ENCODE assay signal across 14 cellular contexts in genomic region chr3:197494366-197495058, GRCh38.
DNase-seq lines count a peak whose midpoint lies in the region; TF ChIP-seq lines count a peak whose summit lies in the region.
"Had no signal": no experiment of that assay in that cellular context is flagged by ENCODE, and none has a peak within 500 bp of the region (broad histone marks: within the 10 kb centered on the region; RNA-seq: fewer than 3 reads in every experiment).

No MANE protein-coding gene starts in this region.

- no peaks in the 10 kb centered on the region for H3K36me3 ChIP-seq in BLaER1 treated with 17β-estradiol and CSF1 and Interleukin-3, amounts not matched to agents 10 nM and 100 nM
- no peaks in the 10 kb centered on the region for H3K36me3 ChIP-seq in tibial nerve

- no peak for TF ChIP-seq POLR2A in tibial nerve (IDR thresholded peaks at IDR 0.05)

- H3K27me3 ChIP-seq in BLaER1 treated with 17β-estradiol and CSF1 and Interleukin-3, amounts not matched to agents 10 nM and 100 nM: peaks cover 0 to 23% (median 15%) of the 10 kb centered on the region in 11 experiments; a peak in 12 of 22 replicates
- H3K27me3 ChIP-seq in tibial nerve: no peaks in the 10 kb centered on the region

- H3K27ac Mint-ChIP-seq in chondrocyte (ENCODE audit: unreplicated experiment) (peak overlapping the region; percentile 91), nephron (peak overlapping the region; percentile 31 to 70 (median 32))
- H3K27ac Mint-ChIP-seq: activated CD4-positive, alpha-beta T cell treated with anti-CD3 and anti-CD28 coated beads for 36 hours; activated naive CD4-positive, alpha-beta T cell treated with anti-CD3 and anti-CD28 coated beads, Interleukin-2, amount 10 ng/mL, durations not matched to agents 7 days and 5 days; IgD-negative memory B cell had no signal

- H3K4me1 ChIP-seq in BLaER1 treated with 17β-estradiol and CSF1 and Interleukin-3, amounts not matched to agents 10 nM and 100 nM: peaks cover 35 to 46% (median 43%) of the 10 kb centered on the region in 10 experiments
- H3K4me1 ChIP-seq in tibial nerve: peaks cover 0 to 13% (median 2%) of the 10 kb centered on the region in 4 donors

- H3K27me3 Mint-ChIP-seq in chondrocyte (ENCODE audit: low read depth) (no peaks in the 10 kb centered on the region), nephron (ENCODE audit: low read depth) (peaks cover 3% of the 10 kb centered on the region)
- H3K27me3 Mint-ChIP-seq: activated CD4-positive, alpha-beta T cell treated with anti-CD3 and anti-CD28 coated beads for 36 hours had no signal

- peaks cover 6% of the 10 kb centered on the region for H3K36me3 Mint-ChIP-seq in chondrocyte (ENCODE audit: low read depth)
- H3K36me3 Mint-ChIP-seq in nephron (ENCODE audit: low read depth): no peaks in the 10 kb centered on the region
- H3K36me3 Mint-ChIP-seq: activated naive CD4-positive, alpha-beta T cell treated with anti-CD3 and anti-CD28 coated beads, Interleukin-2, amount 10 ng/mL, durations not matched to agents 7 days and 5 days; IgD-negative memory B cell had no signal

- peak overlapping the region in 4 of 11 experiments; percentile 57 to 67 (median 62); a peak in 6 of 22 replicates for H3K27ac ChIP-seq in BLaER1 treated with 17β-estradiol and CSF1 and Interleukin-3, amounts not matched to agents 10 nM and 100 nM
- no peak overlapping the region for H3K27ac ChIP-seq in tibial nerve

- TF ChIP-seq EP300 in tibial nerve (IDR thresholded peaks at IDR 0.05): no peak

- peaks cover 0 to 19% (median 0%) of the 10 kb centered on the region in 11 experiments; a peak in 2 of 22 replicates for H4K20me1 ChIP-seq in BLaER1 treated with 17β-estradiol and CSF1 and Interleukin-3, amounts not matched to agents 10 nM and 100 nM

- DNase-seq in LoVo (ENCODE audit: low spot score) (peak; percentile 57), chondrocyte (ENCODE audit: low spot score) (no peak), NCI-H446 treated with DMSO at 0.1 percent for 48 hours (lab: John Stamatoyannopoulos, UW) (no peak), middle frontal gyrus (ENCODE audit: extremely low spot score, low spot score) (no peak), tibial nerve (ENCODE audit: low spot score in 2 of 2) (no peak)
- DNase-seq in activated T-cell treated with anti-CD3 and anti-CD28 coated beads, Interleukin-2, amount 50 U/mL, for 48 hours: no peak
- DNase-seq: activated CD4-positive, alpha-beta T cell treated with anti-CD3 and anti-CD28 coated beads for 36 hours; activated naive CD4-positive, alpha-beta T cell treated with anti-CD3 and anti-CD28 coated beads, Interleukin-2, amount 10 ng/mL, durations not matched to agents 7 days and 5 days; effector CD8-positive, alpha-beta T cell; SK-N-SH; stimulated activated naive CD4-positive, alpha-beta T cell treated with Interleukin-2 at 50 U/mL for 16 hours had no signal

- peak overlapping the region in 1 of 10 experiments; percentile 50; a peak in 1 of 20 replicates for H3K4me3 ChIP-seq in BLaER1 treated with 17β-estradiol and CSF1 and Interleukin-3, amounts not matched to agents 10 nM and 100 nM
- no peak overlapping the region for H3K4me3 ChIP-seq in tibial nerve

- TF ChIP-seq CTCF in chondrocyte (IDR thresholded peaks at IDR 0.05) (no peak), nephron (IDR thresholded peaks at IDR 0.05; ENCODE audit: unreplicated experiment in 3 of 3) (no peak), tibial nerve (IDR thresholded peaks at IDR 0.05) (no peak)

- peak overlapping the region; percentile 52 to 98 (median 92) for H3K4me2 ChIP-seq in BLaER1 treated with 17β-estradiol and CSF1 and Interleukin-3, amounts not matched to agents 10 nM and 100 nM
- H3K4me2 ChIP-seq: SK-N-SH had no signal

- 65 to 75% methylated on average over 10 of the region's 10 CpGs for WGBS in tibial nerve, 2 donors

- H3K9me3 Mint-ChIP-seq in chondrocyte (ENCODE audit: low read depth): no peaks in the 10 kb centered on the region
- no peaks in the 10 kb centered on the region for H3K9me3 Mint-ChIP-seq in nephron
- H3K9me3 Mint-ChIP-seq: activated naive CD4-positive, alpha-beta T cell treated with anti-CD3 and anti-CD28 coated beads, Interleukin-2, amount 10 ng/mL, durations not matched to agents 7 days and 5 days had no signal

- H3K9ac ChIP-seq in BLaER1 treated with 17β-estradiol and CSF1 and Interleukin-3, amounts not matched to agents 10 nM and 100 nM: peak overlapping the region in 2 of 11 experiments; percentile 52 to 60; a peak in 2 of 22 replicates
- H3K9ac ChIP-seq: SK-N-SH had no signal

- H3K4me1 Mint-ChIP-seq in chondrocyte (ENCODE audit: low read depth) (peaks cover 80% of the 10 kb centered on the region), nephron (peaks cover 47% of the 10 kb centered on the region)
- H3K4me1 Mint-ChIP-seq: activated CD4-positive, alpha-beta T cell treated with anti-CD3 and anti-CD28 coated beads for 36 hours; activated naive CD4-positive, alpha-beta T cell treated with anti-CD3 and anti-CD28 coated beads, Interleukin-2, amount 10 ng/mL, durations not matched to agents 7 days and 5 days had no signal

- peaks cover 0 to 8% (median 0%) of the 10 kb centered on the region in 11 experiments; a peak in 7 of 22 replicates for H3K9me3 ChIP-seq in BLaER1 treated with 17β-estradiol and CSF1 and Interleukin-3, amounts not matched to agents 10 nM and 100 nM (replicated peaks in 1 of 11)
- no peaks in the 10 kb centered on the region for H3K9me3 ChIP-seq in tibial nerve
- H3K9me3 ChIP-seq: SK-N-SH had no signal

- H3K4me3 Mint-ChIP-seq in chondrocyte (ENCODE audit: unreplicated experiment) (no peak overlapping the region), nephron (peak overlapping the region in 1 of 3 experiments; percentile 44)
- H3K4me3 Mint-ChIP-seq: activated CD4-positive, alpha-beta T cell treated with anti-CD3 and anti-CD28 coated beads for 36 hours; activated naive CD4-positive, alpha-beta T cell treated with anti-CD3 and anti-CD28 coated beads, Interleukin-2, amount 10 ng/mL, durations not matched to agents 7 days and 5 days had no signal
